In the genomic region with DNA sequence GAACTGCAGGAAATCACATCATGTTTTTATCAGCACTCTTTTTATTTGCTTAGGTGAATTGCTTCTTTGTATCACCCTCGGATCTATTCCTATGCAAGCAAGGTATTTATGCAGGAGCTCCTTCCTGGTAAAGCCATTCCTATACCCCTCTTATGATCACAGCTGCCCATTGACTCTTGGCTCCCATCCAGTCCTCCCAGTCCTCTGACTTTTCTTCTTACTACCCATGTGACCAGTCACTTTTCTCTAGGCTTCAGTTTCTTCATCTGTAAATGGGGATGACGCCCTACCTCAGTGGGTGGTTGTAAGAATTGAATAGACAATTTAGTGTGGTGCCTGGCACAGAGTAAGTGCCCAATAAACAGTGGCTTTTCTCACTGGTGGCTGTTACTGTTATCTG, we compare ENCODE assay signal across 29 cellular contexts.
DNase-seq lines count a peak whose midpoint lies in the region; FAIRE-seq and TF ChIP-seq lines count a peak whose summit lies in the region.
"Had no signal": no experiment of that assay in that cellular context is flagged by ENCODE, and none has a peak within 500 bp of the region (broad histone marks: within the 10 kb centered on the region; RNA-seq: fewer than 3 reads in every experiment).

No MANE protein-coding gene starts in this region.

- in situ Hi-C loops in transverse colon (cut with MboI; ENCODE audit: low pct_ligation_motif_present in 1 of 4, low pct_unique_long_range_greater_than_20kb in 1 of 4, low sequenced_read_pairs in 3 of 4) = no loop called here

- H4K8ac ChIP-seq in H1 (ENCODE audit: extremely low read depth, insufficient read depth, low read length) = no peak overlapping the region

- H2BK20ac ChIP-seq in H1 (ENCODE audit: low read length) = no peak overlapping the region; the same call in 1 of the 2 replicates

- H2BK120ac ChIP-seq in H1 (replicated peaks; ENCODE audit: low read depth, low read length) = no peak overlapping the region

- H3K23me2 ChIP-seq in H1 (ENCODE audit: low read depth, low read length) = no peaks in the 10 kb centered on the region

- H3K56ac ChIP-seq in H1 (replicated peaks; ENCODE audit: insufficient read length, low read depth, low read length) = no peak overlapping the region

- 35% methylated on average over 2 of the region's 2 CpGs for WGBS in HUES64
- 9% methylated on average over 2 of the region's 2 CpGs; no CpG with 5 or more reads in 1 of the 2 experiments for WGBS in H1 (ENCODE audit: extremely low coverage in 1 of 2, insufficient coverage in 1 of 2, insufficient read length in 1 of 2, insufficient replicate concordance in 2 of 2, low coverage in 1 of 2, low lambda C conversion rate in 2 of 2, missing lambda C conversion rate in 1 of 2), 2 experiments
- WGBS in transverse colon (ENCODE audit: low coverage in 1 of 2), 2 donors = 23 to 27% methylated on average over 2 of the region's 2 CpGs

- intact Hi-C loops in transverse colon (cut with DNase I; ENCODE audit: low total_unique reads) = no loop called here

- H3K4me3 Mint-ChIP-seq in T-helper 2 cell treated with Interferon-gamma antibody and Interleukin-4, amounts not matched to agents 5 μg/mL and 100 μg/mL, for 36 hours = no peak overlapping the region
- H3K4me3 Mint-ChIP-seq: activated CD4-positive, alpha-beta memory T cell treated with anti-CD3 and anti-CD28 coated beads, Interleukin-2, amount 10 ng/mL, durations not matched to agents 7 days and 5 days; CD4-positive, alpha-beta T cell; stimulated activated memory B cell treated with anti-CD40 and anti-IgM and Interleukin-4, amounts not matched to agents 10 μg/mL and 1 μg/mL and 100 μg/mL, for 72 hours had no signal

- H3K27ac ChIP-seq in HUES64 (ENCODE audit: low read depth, low read length) (0 out of 2 replicates have a peak overlapping the region, but pooled peaks have one; percentile 21), H1 (ENCODE audit: low read depth, low read length) (no peak overlapping the region), transverse colon (peak overlapping the region; percentile 30 to 79 (median 66))
- H3K27ac ChIP-seq: GM23248, HL-60, psoas muscle, RWPE1, skin epidermis had no signal

- H3K27me3 ChIP-seq in HUES64 (ENCODE audit: insufficient read depth, low read length) = no peaks in the 10 kb centered on the region
- no peaks in the 10 kb centered on the region for H3K27me3 ChIP-seq in H1 (replicated peaks in 1 of 4; ENCODE audit: control insufficient read depth in 3 of 4, extremely low read depth in 1 of 4, insufficient read depth in 3 of 4, low read length in 3 of 4)
- H3K27me3 ChIP-seq in transverse colon = no peaks in the 10 kb centered on the region

- no peak overlapping the region for H3K23ac ChIP-seq in H1 (ENCODE audit: insufficient read length)

- H2AK5ac ChIP-seq in H1 (ENCODE audit: low read depth, low read length) = no peak overlapping the region

- TF ChIP-seq POLR2A in H1 (IDR thresholded peaks at IDR 0.05; ENCODE audit: control extremely low read depth in 1 of 2, low read depth in 2 of 2, low read length in 2 of 2) = no peak
- TF ChIP-seq POLR2A in transverse colon (IDR thresholded peaks at IDR 0.05) = no peak

- H3K36me3 Mint-ChIP-seq in T-helper 2 cell treated with Interferon-gamma antibody and Interleukin-4, amounts not matched to agents 5 μg/mL and 100 μg/mL, for 36 hours (ENCODE audit: low read depth) = no peaks in the 10 kb centered on the region
- H3K36me3 Mint-ChIP-seq: stimulated activated memory B cell treated with anti-CD40 and anti-IgM and Interleukin-4, amounts not matched to agents 10 μg/mL and 1 μg/mL and 100 μg/mL, for 72 hours had no signal

- H2BK5ac ChIP-seq in H1 (ENCODE audit: low read depth, low read length) = no peak overlapping the region

- no peak overlapping the region for H2BK15ac ChIP-seq in H1 (ENCODE audit: low read length)

- FAIRE-seq in H1 (lab: Jason Lieb, UNC) = peak; percentile 91
- FAIRE-seq: GM12892, islet of Langerhans had no signal

- H2AFZ ChIP-seq in H1 (ENCODE audit: low read length) = no peak overlapping the region
- H2AFZ ChIP-seq: GM23248 had no signal

- H4K20me1 ChIP-seq in H1 (replicated peaks in 1 of 2; ENCODE audit: control insufficient read depth in 1 of 2, insufficient read depth in 2 of 2, low read length in 2 of 2) = no peaks in the 10 kb centered on the region

- H3K18ac ChIP-seq in H1 (ENCODE audit: extremely low read depth, low read length) = no peak overlapping the region

- H3K4me2 ChIP-seq in H1 (ENCODE audit: insufficient read depth in 1 of 2, low read depth in 2 of 2, low read length in 2 of 2) = no peak overlapping the region

- peaks cover 0 to 66% of the 10 kb centered on the region in 2 experiments; a peak in 2 of 4 replicates for H3K79me2 ChIP-seq in H1 (ENCODE audit: control insufficient read depth in 1 of 2, insufficient read depth in 2 of 2, low read length in 2 of 2)

- H3K9me3 Mint-ChIP-seq in T-helper 2 cell treated with Interferon-gamma antibody and Interleukin-4, amounts not matched to agents 5 μg/mL and 100 μg/mL, for 36 hours = peaks cover 4% of the 10 kb centered on the region

- peak; percentile 5 for DNase-seq in NCI-H510A (lab: John Stamatoyannopoulos, UW)
- DNase-seq in H1 (ENCODE audit: low read depth in 1 of 2, low spot score in 2 of 2) = no peak
- peak; percentile 82 for DNase-seq in transverse colon
- no peak for DNase-seq in T-helper 2 cell treated with Interferon-gamma antibody and Interleukin-4, amounts not matched to agents 5 μg/mL and 100 μg/mL, for 36 hours (ENCODE audit: low spot score)
- DNase-seq in DMS79 treated with DMSO at 0.1 percent for 48 hours (lab: John Stamatoyannopoulos, UW) = no peak
- no peak for DNase-seq in NCI-H2171 (lab: John Stamatoyannopoulos, UW)
- DNase-seq: activated CD4-positive, alpha-beta memory T cell treated with anti-CD3 and anti-CD28 coated beads, Interleukin-2, amount 10 ng/mL, durations not matched to agents 7 days and 5 days; activated CD4-positive, CD25-positive, alpha-beta regulatory T cell; activated effector memory CD4-positive, alpha-beta T cell treated with anti-CD3 and anti-CD28 coated beads, Interleukin-2, amount 50 U/mL, for 16 hours; CD4-positive, alpha-beta T cell; DMS79; effector CD4-positive, alpha-beta T cell; foreskin melanocyte; GM23248; hippocampal formation; IMR-90; MM.1S; NCI-H1436; NCI-H446; psoas muscle; stimulated activated CD4-positive, alpha-beta T cell treated with anti-CD3 and anti-CD28 coated beads, Interleukin-2, amount 100 ng/mL, for 24 hours; T-helper 9 cell had no signal

- no peak overlapping the region for H4K5ac ChIP-seq in H1 (ENCODE audit: insufficient read length, low read depth, low read length)

- no peak for TF ChIP-seq RAD21 in H1 (IDR thresholded peaks at IDR 0.05 in 1 of 2, conservative IDR thresholded peaks at IDR 0.05 in 1 of 2; ENCODE audit: low read depth in 2 of 2, low read length in 2 of 2)

- no peak overlapping the region for H4K91ac ChIP-seq in H1 (replicated peaks; ENCODE audit: insufficient read length, low read length)

- CTCF ChIA-PET in H1 (lab: Charles Lee; ENCODE audit: partially characterized antibody) = interaction anchor here (0.8 to 1.4 kb wide), 2 partner anchors 31 to 50 kb away, joined by 3 to 4 read pairs; no protein-coding TSS in a partner anchor

- no peaks in the 10 kb centered on the region for H3K4me1 Mint-ChIP-seq in T-helper 2 cell treated with Interferon-gamma antibody and Interleukin-4, amounts not matched to agents 5 μg/mL and 100 μg/mL, for 36 hours (ENCODE audit: low read depth)
- H3K4me1 Mint-ChIP-seq: activated CD4-positive, alpha-beta memory T cell treated with anti-CD3 and anti-CD28 coated beads, Interleukin-2, amount 10 ng/mL, durations not matched to agents 7 days and 5 days; stimulated activated memory B cell treated with anti-CD40 and anti-IgM and Interleukin-4, amounts not matched to agents 10 μg/mL and 1 μg/mL and 100 μg/mL, for 72 hours had no signal

- TF ChIP-seq EP300 in H1 (IDR thresholded peaks at IDR 0.05; ENCODE audit: borderline replicate concordance in 1 of 2, low read depth in 2 of 2, low read length in 2 of 2) = no peak
- no peak for TF ChIP-seq EP300 in transverse colon (IDR thresholded peaks at IDR 0.05; ENCODE audit: low read depth)

- peaks cover 9% of the 10 kb centered on the region for H3K9me3 ChIP-seq in HUES64 (ENCODE audit: insufficient read depth, low read depth, low read length)
- H3K9me3 ChIP-seq in H1 (ENCODE audit: insufficient read depth in 2 of 2, low read depth in 1 of 2, low read length in 1 of 2) = no peaks in the 10 kb centered on the region
- H3K9me3 ChIP-seq in transverse colon = peaks cover 0 to 7% of the 10 kb centered on the region in 2 donors
- H3K9me3 ChIP-seq: psoas muscle had no signal

- H3K9ac ChIP-seq in HUES64 (ENCODE audit: low read depth, low read length) = no peak overlapping the region
- H3K9ac ChIP-seq in H1 (replicated peaks in 1 of 4; ENCODE audit: extremely low read depth in 1 of 4, low read depth in 3 of 4, low read length in 3 of 4) = no peak overlapping the region
- H3K9ac ChIP-seq: GM23248 had no signal

- H3K4ac ChIP-seq in H1 (replicated peaks; ENCODE audit: insufficient read length, low read depth, low read length) = no peak overlapping the region

- no peak overlapping the region for H3K27ac Mint-ChIP-seq in T-helper 2 cell treated with Interferon-gamma antibody and Interleukin-4, amounts not matched to agents 5 μg/mL and 100 μg/mL, for 36 hours
- H3K27ac Mint-ChIP-seq: activated CD4-positive, alpha-beta memory T cell treated with anti-CD3 and anti-CD28 coated beads, Interleukin-2, amount 10 ng/mL, durations not matched to agents 7 days and 5 days; CD4-positive, alpha-beta T cell; stimulated activated memory B cell treated with anti-CD40 and anti-IgM and Interleukin-4, amounts not matched to agents 10 μg/mL and 1 μg/mL and 100 μg/mL, for 72 hours had no signal

- H2BK12ac ChIP-seq in H1 (ENCODE audit: low read depth, low read length) = no peak overlapping the region

- H3K4me1 ChIP-seq in HUES64 (ENCODE audit: insufficient read depth, low read length) (peaks cover 21% of the 10 kb centered on the region), H1 (replicated peaks in 1 of 4; ENCODE audit: control insufficient read depth in 3 of 4, insufficient read depth in 4 of 4, low read length in 3 of 4) (peaks cover 3 to 17% (median 7%) of the 10 kb centered on the region in 4 experiments; a peak in 6 of 7 replicates), transverse colon (peaks cover 0 to 23% (median 5%) of the 10 kb centered on the region in 4 donors)

- TF ChIP-seq CTCF in H1 (IDR thresholded peaks at IDR 0.05; ENCODE audit: control extremely low read depth in 1 of 3, insufficient read depth in 1 of 3, low read depth in 1 of 3, low read length in 3 of 3) (no peak), transverse colon (IDR thresholded peaks at IDR 0.05) (no peak)

- no peaks in the 10 kb centered on the region for H3K79me1 ChIP-seq in H1 (ENCODE audit: low read depth, low read length)

- H3K14ac ChIP-seq in H1 (ENCODE audit: insufficient read length) = no peak overlapping the region

- POLR2A ChIA-PET in H1 (lab: Charles Lee; ENCODE audit: partially characterized antibody) = no interaction called here

- peaks cover 4% of the 10 kb centered on the region for H3K27me3 Mint-ChIP-seq in T-helper 2 cell treated with Interferon-gamma antibody and Interleukin-4, amounts not matched to agents 5 μg/mL and 100 μg/mL, for 36 hours (ENCODE audit: low read depth)
- H3K27me3 Mint-ChIP-seq: stimulated activated memory B cell treated with anti-CD40 and anti-IgM and Interleukin-4, amounts not matched to agents 10 μg/mL and 1 μg/mL and 100 μg/mL, for 72 hours had no signal

- H3K4me3 ChIP-seq in HUES64 (ENCODE audit: low read length) = no peak overlapping the region
- 0 out of 8 replicates have a peak overlapping the region, but pooled peaks of 1 of the 4 experiments have one; percentile 1 for H3K4me3 ChIP-seq in H1 (ENCODE audit: extremely low read depth in 1 of 4, insufficient read depth in 2 of 4, low read depth in 3 of 4, low read length in 4 of 4)
- H3K4me3 ChIP-seq in transverse colon = no peak overlapping the region
- H3K4me3 ChIP-seq: GM23248, psoas muscle, skin epidermis had no signal

- no peaks in the 10 kb centered on the region for H3K36me3 ChIP-seq in HUES64 (ENCODE audit: insufficient read depth, low read length)
- H3K36me3 ChIP-seq in H1 (ENCODE audit: control insufficient read depth in 2 of 4, insufficient read depth in 4 of 4, low read length in 3 of 4) = no peaks in the 10 kb centered on the region; a peak in 1 of 8 replicates
- peaks cover 0 to 5% (median 0%) of the 10 kb centered on the region in 4 donors for H3K36me3 ChIP-seq in transverse colon

Comparison
In these comparisons a context has a peak if more than half of its experiments do, and no peak if none do; other contexts are left out.
1. DNase-seq: peak in NCI-H510A (single experiment) and transverse colon (single experiment); none in H1 (0 of 2), T-helper 2 cell treated with Interferon-gamma antibody and Interleukin-4, amounts not matched to agents 5 μg/mL and 100 μg/mL, for 36 hours (single experiment), DMS79 treated with DMSO at 0.1 percent for 48 hours (single experiment) and NCI-H2171 (single experiment).